Comparison of ENCODE assay signal across 8 cellular contexts in the genomic region with DNA sequence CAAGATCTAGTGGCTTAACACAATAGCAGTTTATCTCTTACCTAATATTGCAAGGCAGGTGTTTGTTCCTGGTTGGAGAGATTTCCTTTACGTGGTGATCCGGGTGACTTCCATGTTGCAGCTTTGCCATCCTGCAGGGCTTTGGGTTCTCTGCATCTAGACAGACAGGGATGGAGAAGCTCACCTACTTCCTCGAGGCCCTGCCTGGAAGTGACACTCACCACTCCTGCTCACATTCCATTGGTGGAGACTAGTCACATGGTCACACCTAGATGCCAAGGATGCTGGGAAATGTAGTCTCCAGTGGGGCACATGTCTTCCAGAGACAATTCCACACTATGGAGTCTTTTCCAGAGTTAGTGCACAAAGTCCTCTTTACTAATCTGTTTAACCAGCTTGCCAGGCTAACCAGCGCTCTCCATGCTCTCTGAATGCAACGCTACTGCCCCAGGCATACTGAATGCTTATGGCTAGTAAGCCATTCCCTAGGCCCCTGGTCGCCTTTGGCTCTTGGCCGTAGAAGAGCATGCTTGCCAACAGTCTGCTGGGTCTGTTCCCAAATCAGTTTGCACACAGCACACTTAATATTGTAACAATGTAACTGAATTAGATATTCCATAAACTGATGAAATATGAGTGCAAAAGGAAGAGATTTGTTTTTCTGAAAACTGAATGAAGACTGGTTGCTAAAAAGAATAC. TPM values are rescaled to one million over a fixed set of nuclear protein-coding genes. Genes with fewer than 3 reads are reported as not detected.
DNase-seq lines count a peak whose midpoint lies in the region; ATAC-seq and TF ChIP-seq lines count a peak whose summit lies in the region.

No MANE protein-coding gene starts in this region.

- WGBS in smooth muscle cell (ENCODE audit: low lambda C conversion rate), result 88% methylated on average over 7 of the region's 7 CpGs

- peak; percentile 71 for ATAC-seq in T-helper 17 cell
- ATAC-seq in left lung, result peak; percentile 64

- H3K4me2 ChIP-seq in smooth muscle cell, result no peak overlapping the region

- H3K79me2 ChIP-seq in smooth muscle cell (ENCODE audit: low read depth), result no peaks in the 10 kb centered on the region

- H3K4me3 ChIP-seq in left lung (no peak overlapping the region), smooth muscle cell (no peak overlapping the region)

- H3K9me3 ChIP-seq in T-helper 17 cell (ENCODE audit: control insufficient read depth, low read length, poor library complexity, severe bottlenecking) (no peaks in the 10 kb centered on the region), left lung (peaks cover 0 to 3% of the 10 kb centered on the region in 2 donors), smooth muscle cell (replicated peaks; ENCODE audit: low read depth) (no peaks in the 10 kb centered on the region)

- peaks cover 20% of the 10 kb centered on the region for H3K4me1 Mint-ChIP-seq in T-helper 17 cell

- no peaks in the 10 kb centered on the region for H3F3A ChIP-seq in smooth muscle cell (ENCODE audit: low read depth)

- TF ChIP-seq CTCF in left lung (IDR thresholded peaks at IDR 0.05) (no peak), smooth muscle cell (IDR thresholded peaks at IDR 0.05; ENCODE audit: borderline replicate concordance, insufficient read depth, poor library complexity, severe bottlenecking) (no peak)

- intact Hi-C loops in left lung (cut with DNase I), result no loop called here

- H3K4me1 ChIP-seq in left lung (no peaks in the 10 kb centered on the region), smooth muscle cell (ENCODE audit: low read depth) (no peaks in the 10 kb centered on the region)

- no peak overlapping the region for H2AFZ ChIP-seq in smooth muscle cell (ENCODE audit: low read depth)

- peaks cover 3% of the 10 kb centered on the region for H3K36me3 Mint-ChIP-seq in T-helper 17 cell (ENCODE audit: low read depth)

- DNase-seq in activated T-cell treated with anti-CD3 and anti-CD28 coated beads for 48 hours (ENCODE audit: low read depth) (peak; percentile 29), NCI-H1694 treated with DMSO at 0.1 percent for 48 hours (lab: John Stamatoyannopoulos, UW) (peak; percentile 55), T-helper 17 cell (no peak), left lung (no peak), smooth muscle cell (lab: John Stamatoyannopoulos, UW; ENCODE audit: unreplicated experiment) (no peak)
- DNase-seq in activated T-cell treated with anti-CD3 and anti-CD28 coated beads, Interleukin-2, amount 50 U/mL, for 1 hour, result no peak

- H3K27ac ChIP-seq in cingulate gyrus (ENCODE audit: low read depth, low read length), result peak overlapping the region; percentile 4
- no peak overlapping the region for H3K27ac ChIP-seq in left lung
- peak overlapping the region; percentile 58 for H3K27ac ChIP-seq in temporal lobe (ENCODE audit: low read depth, low read length)
- H3K27ac ChIP-seq in smooth muscle cell (ENCODE audit: low read depth), result no peak overlapping the region

- no peak overlapping the region for H3K9ac ChIP-seq in smooth muscle cell (ENCODE audit: low read depth)

- H3K27me3 Mint-ChIP-seq in T-helper 17 cell, result peaks cover 4% of the 10 kb centered on the region

- H3K27ac Mint-ChIP-seq in T-helper 17 cell, result no peak overlapping the region

- H3K36me3 ChIP-seq in left lung (no peaks in the 10 kb centered on the region), smooth muscle cell (ENCODE audit: low read depth) (no peaks in the 10 kb centered on the region)

- H3K27me3 ChIP-seq in left lung (no peaks in the 10 kb centered on the region), smooth muscle cell (ENCODE audit: low read depth) (peaks cover 9% of the 10 kb centered on the region)

- no peaks in the 10 kb centered on the region for H4K20me1 ChIP-seq in smooth muscle cell (ENCODE audit: low read depth)

- peak overlapping the region; percentile 43 for H3K4me3 Mint-ChIP-seq in T-helper 17 cell

RNA-seq across cellular contexts. Expression of a gene that starts 6.7 kb away (rescaled TPM):
- total RNA-seq in T-helper 17 cell (not detected), left lung (1 to 10 TPM; 1.8 to 3.1 TPM), temporal lobe (not detected), smooth muscle cell (0.54 TPM in 1 of 2 replicates, not detected in the other)
- polyA plus RNA-seq in smooth muscle cell, result 0.06 and 0.24 TPM in 2 replicates

RNA-seq across cellular contexts. Expression of a gene that starts 23.8 kb away (rescaled TPM):
- total RNA-seq in T-helper 17 cell, result not detected
- total RNA-seq in left lung, result 10 to 100 TPM; 14.3 to 20.8 TPM
- total RNA-seq in temporal lobe, result not detected
- not detected in 2 replicates for total RNA-seq in smooth muscle cell
- not detected in 2 replicates for polyA plus RNA-seq in smooth muscle cell

Comparison
In these comparisons a context has a peak if more than half of its experiments do, and no peak if none do; other contexts are left out.
1. DNase-seq: peak in activated T-cell treated with anti-CD3 and anti-CD28 coated beads for 48 hours (single experiment) and NCI-H1694 treated with DMSO at 0.1 percent for 48 hours (single experiment); none in activated T-cell treated with anti-CD3 and anti-CD28 coated beads, Interleukin-2, amount 50 U/mL, for 1 hour (single experiment), T-helper 17 cell (0 of 3), left lung (0 of 2) and smooth muscle cell (single experiment).
2. H3K27ac ChIP-seq: peak in cingulate gyrus (single experiment) and temporal lobe (single experiment); none in left lung (0 of 2) and smooth muscle cell (single experiment).
3. RNA of a gene that starts 23.8 kb away (total RNA-seq): 14.3 to 20.8 TPM in left lung; not detected in T-helper 17 cell, not detected in temporal lobe (single experiment) and not detected in smooth muscle cell; every median in the first group is over 10 times any median in the second.